Comparison of ENCODE assay signal across 8 cellular contexts in the genomic region with DNA sequence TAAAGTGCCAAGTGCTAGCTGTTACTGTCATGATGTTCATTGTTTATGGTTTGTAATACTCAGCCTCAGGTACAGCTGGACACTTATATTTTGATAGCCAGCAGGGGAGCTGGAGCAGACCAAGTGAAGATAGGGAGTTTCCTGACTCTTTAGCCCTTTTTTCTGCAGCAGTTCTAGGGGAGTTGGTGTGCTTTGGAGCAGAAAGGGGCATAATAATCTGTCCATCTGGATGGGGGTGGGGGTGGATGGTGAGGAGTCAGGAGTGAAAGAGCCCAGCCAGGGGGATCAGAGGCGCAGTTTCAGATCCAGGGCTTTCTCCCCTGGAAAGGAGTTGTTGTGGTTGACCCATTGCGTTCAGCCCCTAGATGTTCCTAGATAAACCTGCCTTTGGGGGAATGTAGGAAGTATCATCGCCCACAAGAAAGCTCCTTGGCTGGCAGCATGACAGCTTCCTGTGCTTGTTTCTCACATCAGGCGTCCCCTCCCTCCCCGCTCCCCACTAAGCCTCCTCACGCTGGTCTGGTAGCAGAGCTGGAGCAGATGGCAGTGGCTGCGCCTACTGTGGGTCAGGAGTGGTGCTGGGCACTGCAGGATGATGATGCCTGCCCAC. TPM values are rescaled to one million over a fixed set of nuclear protein-coding genes. Genes with fewer than 3 reads are reported as not detected.
A peak's percentile ranks its signal among the peaks of the same experiment; 100 is the strongest.
DNase-seq lines count a peak whose midpoint lies in the region; ATAC-seq, FAIRE-seq and TF ChIP-seq lines count a peak whose summit lies in the region.

No MANE protein-coding gene starts in this region.

- H3K36me3 ChIP-seq in heart right ventricle (peaks cover 0 to 49% (median 8%) of the 10 kb centered on the region in 9 donors), pancreas (no peaks in the 10 kb centered on the region)

- H3K4me1 ChIP-seq in heart right ventricle, result peaks cover 48 to 89% (median 75%) of the 10 kb centered on the region in 9 donors
- H3K4me1 ChIP-seq in pancreas, result peaks cover 25 to 30% (median 25%) of the 10 kb centered on the region in 3 donors

- ATAC-seq in heart right ventricle (no peak), pancreas (no peak), GM19324 (IDR thresholded peaks at IDR 0.05; ENCODE audit: low FRiP score, unreplicated experiment) (no peak)
- ATAC-seq in stimulated activated effector memory CD8-positive, alpha-beta T cell treated with anti-CD3 and anti-CD28 coated beads, Interleukin-12 subunit alpha, Interleukin-12 subunit beta, amount 100 ng/mL, for 72 hours, result no peak

- no peaks in the 10 kb centered on the region for H3K9me3 Mint-ChIP-seq in activated T-helper 2 cell treated with anti-CD3 and anti-CD28 coated beads, Interferon-gamma antibody, Interleukin-2, Interleukin-4, amounts not matched to agents 10 μg/mL and 5 μg/mL and 100 μg/mL, durations not matched to agents 14 hours and 24 hours and 36 hours
- H3K9me3 Mint-ChIP-seq in stimulated activated effector memory CD8-positive, alpha-beta T cell treated with anti-CD3 and anti-CD28 coated beads, Interleukin-12 subunit alpha, Interleukin-12 subunit beta, amount 100 ng/mL, for 72 hours, result no peaks in the 10 kb centered on the region

- H3K4me3 Mint-ChIP-seq in activated T-helper 2 cell treated with anti-CD3 and anti-CD28 coated beads, Interferon-gamma antibody, Interleukin-2, Interleukin-4, amounts not matched to agents 10 μg/mL and 5 μg/mL and 100 μg/mL, durations not matched to agents 14 hours and 24 hours and 36 hours (ENCODE audit: low read depth), result peak overlapping the region; percentile 48
- H3K4me3 Mint-ChIP-seq in stimulated activated effector memory CD8-positive, alpha-beta T cell treated with anti-CD3 and anti-CD28 coated beads, Interleukin-12 subunit alpha, Interleukin-12 subunit beta, amount 100 ng/mL, for 72 hours, result peak overlapping the region; percentile 79

- no peaks in the 10 kb centered on the region for H3K27me3 ChIP-seq in heart right ventricle
- no peaks in the 10 kb centered on the region for H3K27me3 ChIP-seq in pancreas

- WGBS in heart right ventricle, 2 donors, result 59 to 68% methylated on average over 7 of the region's 7 CpGs
- 87 to 92% methylated on average over 7 of the region's 7 CpGs for WGBS in pancreas, 2 donors

- peak overlapping the region; percentile 94 for H3K27ac Mint-ChIP-seq in activated T-helper 2 cell treated with anti-CD3 and anti-CD28 coated beads, Interferon-gamma antibody, Interleukin-2, Interleukin-4, amounts not matched to agents 10 μg/mL and 5 μg/mL and 100 μg/mL, durations not matched to agents 14 hours and 24 hours and 36 hours
- peak overlapping the region; percentile 98 for H3K27ac Mint-ChIP-seq in stimulated activated effector memory CD8-positive, alpha-beta T cell treated with anti-CD3 and anti-CD28 coated beads, Interleukin-12 subunit alpha, Interleukin-12 subunit beta, amount 100 ng/mL, for 72 hours

- H3K27ac ChIP-seq in heart right ventricle, result peak overlapping the region in 9 of 10 donors; percentile 0 to 92 (median 87)
- peak overlapping the region in 1 of 4 donors; percentile 85 for H3K27ac ChIP-seq in pancreas

- peaks cover 63% of the 10 kb centered on the region for H3K4me1 Mint-ChIP-seq in activated T-helper 2 cell treated with anti-CD3 and anti-CD28 coated beads, Interferon-gamma antibody, Interleukin-2, Interleukin-4, amounts not matched to agents 10 μg/mL and 5 μg/mL and 100 μg/mL, durations not matched to agents 14 hours and 24 hours and 36 hours (ENCODE audit: low read depth)
- peaks cover 67% of the 10 kb centered on the region for H3K4me1 Mint-ChIP-seq in stimulated activated effector memory CD8-positive, alpha-beta T cell treated with anti-CD3 and anti-CD28 coated beads, Interleukin-12 subunit alpha, Interleukin-12 subunit beta, amount 100 ng/mL, for 72 hours

- intact Hi-C loops in activated T-helper 2 cell treated with anti-CD3 and anti-CD28 coated beads, Interferon-gamma antibody, Interleukin-2, Interleukin-4, amounts not matched to agents 10 μg/mL and 5 μg/mL and 100 μg/mL, durations not matched to agents 14 hours and 24 hours and 36 hours (cut with micrococcal nuclease), result loop anchor here (1.0 kb wide), 1 partner anchor 8 kb away; no protein-coding TSS in a partner anchor
- intact Hi-C loops in heart right ventricle (cut with DNase I), result no loop called here
- intact Hi-C loops in pancreas (cut with DNase I), result no loop called here

- H3K9me3 ChIP-seq in heart right ventricle (no peaks in the 10 kb centered on the region), pancreas (no peaks in the 10 kb centered on the region)

- no peaks in the 10 kb centered on the region for H3K27me3 Mint-ChIP-seq in activated T-helper 2 cell treated with anti-CD3 and anti-CD28 coated beads, Interferon-gamma antibody, Interleukin-2, Interleukin-4, amounts not matched to agents 10 μg/mL and 5 μg/mL and 100 μg/mL, durations not matched to agents 14 hours and 24 hours and 36 hours (ENCODE audit: low read depth)

- DNase-seq in NCI-H69 (lab: John Stamatoyannopoulos, UW) (peak; percentile 83), heart right ventricle (no peak), SHP77 treated with DMSO at 0.1 percent for 48 hours (lab: John Stamatoyannopoulos, UW) (no peak), pancreas (no peak), germinal center (ENCODE audit: low spot score) (no peak)
- DNase-seq in activated T-helper 2 cell treated with anti-CD3 and anti-CD28 coated beads, Interferon-gamma antibody, Interleukin-2, Interleukin-4, amounts not matched to agents 10 μg/mL and 5 μg/mL and 100 μg/mL, durations not matched to agents 14 hours and 24 hours and 36 hours (ENCODE audit: low spot score), result peak; percentile 25
- no peak for DNase-seq in stimulated activated effector memory CD8-positive, alpha-beta T cell treated with anti-CD3 and anti-CD28 coated beads, Interleukin-12 subunit alpha, Interleukin-12 subunit beta, amount 100 ng/mL, for 72 hours (ENCODE audit: low spot score in 2 of 2)

- H3K4me3 ChIP-seq in heart right ventricle (no peak overlapping the region), pancreas (no peak overlapping the region)

- no peak for TF ChIP-seq CTCF in heart right ventricle (IDR thresholded peaks at IDR 0.05)
- no peak for TF ChIP-seq CTCF in pancreas (IDR thresholded peaks at IDR 0.05)

- FAIRE-seq in pancreas (lab: Jason Lieb, UNC), result no peak

- H3K36me3 Mint-ChIP-seq in activated T-helper 2 cell treated with anti-CD3 and anti-CD28 coated beads, Interferon-gamma antibody, Interleukin-2, Interleukin-4, amounts not matched to agents 10 μg/mL and 5 μg/mL and 100 μg/mL, durations not matched to agents 14 hours and 24 hours and 36 hours (ENCODE audit: low read depth), result peaks cover 50% of the 10 kb centered on the region
- peaks cover 61% of the 10 kb centered on the region for H3K36me3 Mint-ChIP-seq in stimulated activated effector memory CD8-positive, alpha-beta T cell treated with anti-CD3 and anti-CD28 coated beads, Interleukin-12 subunit alpha, Interleukin-12 subunit beta, amount 100 ng/mL, for 72 hours

RNA-seq across cellular contexts. Expression of gene MED15, which starts 41.9 kb away (rescaled TPM):
- 123 and 129 TPM in 2 replicates for total RNA-seq in activated T-helper 2 cell treated with anti-CD3 and anti-CD28 coated beads, Interferon-gamma antibody, Interleukin-2, Interleukin-4, amounts not matched to agents 10 μg/mL and 5 μg/mL and 100 μg/mL, durations not matched to agents 14 hours and 24 hours and 36 hours
- total RNA-seq in heart right ventricle (10 to 100 TPM; 35.6 to 66.8 (median 44.0) TPM), pancreas (10 to 100 TPM; 27.1 to 47.9 (median 35.4) TPM)
- polyA plus RNA-seq in heart right ventricle (10 to 100 TPM; 33.8 to 40.8 TPM), pancreas (10 to 100 TPM; 61.0 to 61.7 TPM)

RNA-seq across cellular contexts. Expression of gene KLHL22, which starts 53.7 kb away (rescaled TPM):
- 34.0 and 38.0 TPM in 2 replicates for total RNA-seq in activated T-helper 2 cell treated with anti-CD3 and anti-CD28 coated beads, Interferon-gamma antibody, Interleukin-2, Interleukin-4, amounts not matched to agents 10 μg/mL and 5 μg/mL and 100 μg/mL, durations not matched to agents 14 hours and 24 hours and 36 hours
- total RNA-seq in heart right ventricle (10 to 100 TPM; 14.1 to 29.3 (median 18.5) TPM), pancreas (10 to 100 TPM in 4 of 6 donors, 1 to 10 TPM in 2; 9.9 to 15.0 (median 12.4) TPM)
- polyA plus RNA-seq in heart right ventricle (10 to 100 TPM; 11.3 to 15.4 TPM), pancreas (10 to 100 TPM; 22.2 to 22.9 TPM)

Comparison
In these comparisons a context has a peak if more than half of its experiments do, and no peak if none do; other contexts are left out.
1. DNase-seq: peak in NCI-H69 (single experiment) and activated T-helper 2 cell treated with anti-CD3 and anti-CD28 coated beads, Interferon-gamma antibody, Interleukin-2, Interleukin-4, amounts not matched to agents 10 μg/mL and 5 μg/mL and 100 μg/mL, durations not matched to agents 14 hours and 24 hours and 36 hours (single experiment); none in heart right ventricle (0 of 2), stimulated activated effector memory CD8-positive, alpha-beta T cell treated with anti-CD3 and anti-CD28 coated beads, Interleukin-12 subunit alpha, Interleukin-12 subunit beta, amount 100 ng/mL, for 72 hours (0 of 2), SHP77 treated with DMSO at 0.1 percent for 48 hours (single experiment), pancreas (0 of 6) and germinal center (single experiment).